ENCODE assay signal across 17 cellular contexts in genomic region chr16:82924075-82924854, GRCh38.
DNase-seq lines count a peak whose midpoint lies in the region; ATAC-seq and TF ChIP-seq lines count a peak whose summit lies in the region.
"Had no signal": no experiment of that assay in that cellular context is flagged by ENCODE, and none has a peak within 500 bp of the region (broad histone marks: within the 10 kb centered on the region; RNA-seq: fewer than 3 reads in every experiment).

No MANE protein-coding gene starts in this region.

- peaks cover 16% of the 10 kb centered on the region for H3K4me1 ChIP-seq in HEK293 (ENCODE audit: control insufficient read depth, insufficient read depth, low read length)
- H3K4me1 ChIP-seq: adrenal gland, right lobe of liver, SJSA1 had no signal

- CTCF ChIA-PET in HEK293 (lab: Yijun Ruan, JAX), result no interaction called here

- H3K9me3 ChIP-seq in HEK293 (ENCODE audit: control insufficient read depth, insufficient read depth, low read depth, low read length), result no peaks in the 10 kb centered on the region
- H3K9me3 ChIP-seq: adrenal gland, neutrophil, right lobe of liver, SJSA1 had no signal

- no peak for TF ChIP-seq CTCF in HEK293 (tag by site-specific recombination; IDR thresholded peaks at IDR 0.05)

- POLR2A ChIA-PET in HEK293 (lab: Yijun Ruan, JAX), result interaction anchor here (1.8 kb wide), 1 partner anchor 13 kb away, joined by 5 read pairs; no protein-coding TSS in a partner anchor

- DNase-seq in NK-92 treated with Interleukin-12 subunit alpha and Interleukin-12 subunit beta, amount 100 ng/mL, for 24 hours (lab: John Stamatoyannopoulos, UW), result peak; percentile 38
- DNase-seq in NK-92 (lab: John Stamatoyannopoulos, UW; ENCODE audit: unreplicated experiment), result no peak
- DNase-seq in T-helper 22 cell (ENCODE audit: low read depth), result peak; percentile 14
- peak; percentile 69 for DNase-seq in left kidney (ENCODE audit: low read depth, low spot score)
- no peak for DNase-seq in ureter (ENCODE audit: low spot score)
- DNase-seq: activated T-cell treated with anti-CD3 and anti-CD28 coated beads, Interleukin-2, amount 50 U/mL, for 72 hours; adrenal gland; left colon; NCI-H187; NCI-H446 treated with DMSO at 0.1 percent for 48 hours; right lobe of liver had no signal

- ATAC-seq in HG03175 (IDR thresholded peaks at IDR 0.05; ENCODE audit: unreplicated experiment), result no peak
- no peak for ATAC-seq in HG03378 (IDR thresholded peaks at IDR 0.05; ENCODE audit: unreplicated experiment)
- ATAC-seq: activated T-cell treated with anti-CD3 and anti-CD28 coated beads, Interleukin-2, amount 50 U/mL, for 72 hours; CD8-positive, alpha-beta T cell; left colon; right lobe of liver had no signal

- no peak overlapping the region; the same call in 1 of the 2 replicates for H3K27ac ChIP-seq in HEK293 (ENCODE audit: extremely low read depth, low read depth, low read length)
- H3K27ac ChIP-seq: adrenal gland, neutrophil, right lobe of liver, SJSA1 had no signal

- H3K4me3 ChIP-seq in HEK293 (ENCODE audit: low read depth, low read length), result no peak overlapping the region
- H3K4me3 ChIP-seq: adrenal gland, right lobe of liver, SJSA1 had no signal

- H3K36me3 ChIP-seq in HEK293 (ENCODE audit: control insufficient read depth in 2 of 2, insufficient read depth in 1 of 2, low read length in 2 of 2), result no peaks in the 10 kb centered on the region
- H3K36me3 ChIP-seq: adrenal gland, neutrophil, right lobe of liver, SJSA1 had no signal

TF ChIP-seq in HEK293, 187 proteins besides CTCF, POLR2A, EP300 and RAD21:
- TF ChIP-seq EGR2 (tag by site-specific recombination; IDR thresholded peaks at IDR 0.05; ENCODE audit: low read depth) (no peak), ZNF530 (tag by site-specific recombination; IDR thresholded peaks at IDR 0.05; ENCODE audit: low read depth) (no peak), TRIM28 (IDR thresholded peaks at IDR 0.05; ENCODE audit: borderline replicate concordance, low read length) (peak; percentile 75; the same call in 1 of the 2 replicates), TCF7L2 (IDR thresholded peaks at IDR 0.05; ENCODE audit: borderline replicate concordance, low read depth, low read length) (peak; percentile 66)

Comparison
In these comparisons a context has a peak if more than half of its experiments do, and no peak if none do; other contexts are left out.
1. DNase-seq: peak in NK-92 treated with Interleukin-12 subunit alpha and Interleukin-12 subunit beta, amount 100 ng/mL, for 24 hours (single experiment), T-helper 22 cell (single experiment) and left kidney (single experiment); none in NK-92 (single experiment) and ureter (single experiment).